In genomic region chr22:32474635-32475427, GRCh38 we compare ENCODE assay signal across 8 cellular contexts. TPM values are rescaled to one million over a fixed set of nuclear protein-coding genes. Genes with fewer than 3 reads are reported as not detected.
DNase-seq lines count a peak whose midpoint lies in the region; ATAC-seq and TF ChIP-seq lines count a peak whose summit lies in the region.

Gene FBXO7 (plus strand): TSS chr22:32474811. CDS start chr22:32475003, 192 bp downstream.

- H3K36me3 ChIP-seq in Peyer's patch (peaks cover 0 to 6% (median 0%) of the 10 kb centered on the region in 3 donors), esophagus muscularis mucosa (no peaks in the 10 kb centered on the region), muscle layer of duodenum (ENCODE audit: control insufficient read depth in 1 of 2, insufficient read depth in 2 of 2, low read length in 2 of 2) (peaks cover 0 to 7% of the 10 kb centered on the region in 2 donors)

- H3K27me3 ChIP-seq in Peyer's patch (no peaks in the 10 kb centered on the region), esophagus muscularis mucosa (no peaks in the 10 kb centered on the region), muscle layer of duodenum (ENCODE audit: low read depth, low read length) (no peaks in the 10 kb centered on the region)

- DNase-seq in DMS153 (lab: John Stamatoyannopoulos, UW), result peak; percentile 86
- peak; percentile 91 for DNase-seq in KBM-7
- peak; percentile 83 to 96 (median 95) for DNase-seq in Peyer's patch
- peak; percentile 87 to 92 for DNase-seq in activated T-cell treated with anti-CD3 and anti-CD28 coated beads, Interleukin-2, amount 50 U/mL, for 48 hours
- DNase-seq in esophagus muscularis mucosa (ENCODE audit: extremely low spot score), result peak; percentile 93
- DNase-seq in stimulated activated CD8-positive, alpha-beta memory T cell treated with anti-CD3 and anti-CD28 coated beads, Interleukin-7, amount 100 ng/mL, for 4 hours (ENCODE audit: low read depth in 2 of 2), result peak; percentile 67 to 84

- TF ChIP-seq POLR2A in Peyer's patch (IDR thresholded peaks at IDR 0.05) (peak; percentile 63 to 79), esophagus muscularis mucosa (IDR thresholded peaks at IDR 0.05; ENCODE audit: low read depth) (peak; percentile 29)

- H3K9me3 ChIP-seq in Peyer's patch (no peaks in the 10 kb centered on the region), esophagus muscularis mucosa (no peaks in the 10 kb centered on the region), muscle layer of duodenum (ENCODE audit: control insufficient read depth in 1 of 2, low read length in 2 of 2) (no peaks in the 10 kb centered on the region)

- in situ Hi-C loops in KBM-7 (cut with MboI; ENCODE audit: low pct_unique_long_range_greater_than_20kb, low sequenced_read_pairs), result no loop called here

- peak; percentile 67 for ATAC-seq in GM21576 (IDR thresholded peaks at IDR 0.05; ENCODE audit: unreplicated experiment)

- H3K27ac ChIP-seq in Peyer's patch (peak within 1 kb of the TSS; percentile 93 to 99 (median 97)), esophagus muscularis mucosa (replicated peaks in 1 of 4) (peak within 1 kb of the TSS; percentile 99 to 100 (median 99)), muscle layer of duodenum (ENCODE audit: low read length) (peak within 1 kb of the TSS; percentile 90)

- WGBS in esophagus muscularis mucosa, result under 1% methylated on average over 33 of the region's 90 CpGs

- TF ChIP-seq CTCF in Peyer's patch (IDR thresholded peaks at IDR 0.05) (peak in 4 of 6 experiments; percentile 18 to 50 (median 40)), esophagus muscularis mucosa (IDR thresholded peaks at IDR 0.05) (peak; percentile 34 to 56 (median 49))

- peaks cover 0 to 18% (median 11%) of the 10 kb centered on the region in 4 donors for H3K4me1 ChIP-seq in Peyer's patch
- H3K4me1 ChIP-seq in esophagus muscularis mucosa, result peaks cover 25 to 52% (median 44%) of the 10 kb centered on the region in 4 donors
- peaks cover 7 to 30% of the 10 kb centered on the region in 2 donors for H3K4me1 ChIP-seq in muscle layer of duodenum (ENCODE audit: control insufficient read depth in 1 of 2, insufficient read depth in 2 of 2, low read length in 2 of 2)

- intact Hi-C loops in esophagus muscularis mucosa (cut with DNase I), result loop anchor here (5.0 kb wide), 2 partner anchors 63 to 503 kb away; partner anchors contain the start of gene RTCB

- H3K4me3 ChIP-seq in Peyer's patch, result peak within 1 kb of the TSS; percentile 62 to 91 (median 81)
- peak within 1 kb of the TSS; percentile 89 to 97 (median 93) for H3K4me3 ChIP-seq in esophagus muscularis mucosa
- peak within 1 kb of the TSS; percentile 84 to 87 for H3K4me3 ChIP-seq in muscle layer of duodenum (ENCODE audit: low read depth in 1 of 2, low read length in 2 of 2)

- no peak for TF ChIP-seq EP300 in esophagus muscularis mucosa (IDR thresholded peaks at IDR 0.05)

RNA-seq across cellular contexts. Expression of gene FBXO7, which starts in this region (rescaled TPM):
- 10 to 100 TPM; 61.1 to 98.3 (median 80.9) TPM for total RNA-seq in Peyer's patch
- total RNA-seq in esophagus muscularis mucosa, result 10 to 100 TPM; 73.6 to 91.4 (median 83.8) TPM

Comparison
In these comparisons a context has a peak if more than half of its experiments do, and no peak if none do; other contexts are left out.
1. Peak in every context shown above with its lines: DNase-seq, ATAC-seq, H3K4me3 ChIP-seq and H3K27ac ChIP-seq.